In genomic region chr1:6157528-6158174, GRCh38 we compare ENCODE assay signal across 8 cellular contexts. TPM values are rescaled to one million over a fixed set of nuclear protein-coding genes. Genes with fewer than 3 reads are reported as not detected.
DNase-seq lines count a peak whose midpoint lies in the region; ATAC-seq, FAIRE-seq and TF ChIP-seq lines count a peak whose summit lies in the region.

No MANE protein-coding gene starts in this region.

- WGBS in hepatocyte (ENCODE audit: low lambda C conversion rate, missing lambda C conversion rate): 30% methylated on average over 15 of the region's 15 CpGs

- H2AFZ ChIP-seq in hepatocyte: no peak overlapping the region

- H3K4me3 ChIP-seq in hepatocyte: no peak overlapping the region

- no peaks in the 10 kb centered on the region for H3K36me3 Mint-ChIP-seq in activated naive CD8-positive, alpha-beta T cell treated with anti-CD3 and anti-CD28 coated beads, Interleukin-2, amount 50 U/mL, for 24 hours (ENCODE audit: low read depth)
- peaks cover 1% of the 10 kb centered on the region for H3K36me3 Mint-ChIP-seq in activated naive CD8-positive, alpha-beta T cell treated with anti-CD3 and anti-CD28 coated beads for 36 hours

- no peaks in the 10 kb centered on the region for H3K79me2 ChIP-seq in hepatocyte

- H3K36me3 ChIP-seq in hepatocyte (replicated peaks; ENCODE audit: insufficient read depth, low read depth): no peaks in the 10 kb centered on the region

- ATAC-seq in activated naive CD8-positive, alpha-beta T cell treated with anti-CD3 and anti-CD28 coated beads, Interleukin-2, amount 50 U/mL, for 24 hours: peak; percentile 77
- ATAC-seq in HG02610 (IDR thresholded peaks at IDR 0.05; ENCODE audit: unreplicated experiment): no peak

- no peak overlapping the region for H3K4me3 Mint-ChIP-seq in activated naive CD8-positive, alpha-beta T cell treated with anti-CD3 and anti-CD28 coated beads, Interleukin-2, amount 50 U/mL, for 24 hours
- no peak overlapping the region for H3K4me3 Mint-ChIP-seq in activated naive CD8-positive, alpha-beta T cell treated with anti-CD3 and anti-CD28 coated beads for 36 hours

- peaks cover 7% of the 10 kb centered on the region for H3K4me1 ChIP-seq in hepatocyte (ENCODE audit: insufficient read depth)

- no peaks in the 10 kb centered on the region for H3K9me3 Mint-ChIP-seq in activated naive CD8-positive, alpha-beta T cell treated with anti-CD3 and anti-CD28 coated beads, Interleukin-2, amount 50 U/mL, for 24 hours
- H3K9me3 Mint-ChIP-seq in activated naive CD8-positive, alpha-beta T cell treated with anti-CD3 and anti-CD28 coated beads for 36 hours: no peaks in the 10 kb centered on the region

- TF ChIP-seq CTCF in hepatocyte (IDR thresholded peaks at IDR 0.05; ENCODE audit: poor library complexity): no peak

- H3K9me3 ChIP-seq in hepatocyte (ENCODE audit: low read depth): no peaks in the 10 kb centered on the region

- H3K4me1 Mint-ChIP-seq in activated naive CD8-positive, alpha-beta T cell treated with anti-CD3 and anti-CD28 coated beads, Interleukin-2, amount 50 U/mL, for 24 hours: peaks cover 6% of the 10 kb centered on the region
- H3K4me1 Mint-ChIP-seq in activated naive CD8-positive, alpha-beta T cell treated with anti-CD3 and anti-CD28 coated beads for 36 hours: peaks cover 7% of the 10 kb centered on the region

- peaks cover 3% of the 10 kb centered on the region for H3K27me3 ChIP-seq in hepatocyte

- H4K20me1 ChIP-seq in hepatocyte (ENCODE audit: insufficient read depth, poor library complexity, severe bottlenecking): no peaks in the 10 kb centered on the region

- peak; percentile 93 for FAIRE-seq in RCC 7860 (lab: Jason Lieb, UNC)

- peak overlapping the region; percentile 38 for H3K27ac ChIP-seq in hepatocyte

- H3K9me2 ChIP-seq in hepatocyte (replicated peaks; ENCODE audit: insufficient read depth): no peaks in the 10 kb centered on the region

- DNase-seq in activated naive CD8-positive, alpha-beta T cell treated with anti-CD3 and anti-CD28 coated beads, Interleukin-2, amount 50 U/mL, for 24 hours: peak; percentile 16
- no peak for DNase-seq in activated naive CD8-positive, alpha-beta T cell treated with anti-CD3 and anti-CD28 coated beads for 36 hours
- DNase-seq in RCC 7860 (ENCODE audit: low spot score) (peak; percentile 84), hepatocyte (ENCODE audit: low spot score) (peak; percentile 83), NCI-H82 (lab: John Stamatoyannopoulos, UW) (no peak), GOT3 (lab: John Stamatoyannopoulos, UW) (no peak), midbrain (lab: John Stamatoyannopoulos, UW) (no peak)

- H3K27ac Mint-ChIP-seq in activated naive CD8-positive, alpha-beta T cell treated with anti-CD3 and anti-CD28 coated beads, Interleukin-2, amount 50 U/mL, for 24 hours: no peak overlapping the region
- no peak overlapping the region for H3K27ac Mint-ChIP-seq in activated naive CD8-positive, alpha-beta T cell treated with anti-CD3 and anti-CD28 coated beads for 36 hours

- H3K27me3 Mint-ChIP-seq in activated naive CD8-positive, alpha-beta T cell treated with anti-CD3 and anti-CD28 coated beads, Interleukin-2, amount 50 U/mL, for 24 hours: peaks cover 15% of the 10 kb centered on the region
- H3K27me3 Mint-ChIP-seq in activated naive CD8-positive, alpha-beta T cell treated with anti-CD3 and anti-CD28 coated beads for 36 hours: peaks cover 14% of the 10 kb centered on the region

- H3K4me2 ChIP-seq in hepatocyte: no peak overlapping the region

RNA-seq across cellular contexts. Expression of gene CHD5, which starts 22.5 kb away (rescaled TPM):
- under 1 TPM; 0.44 to 0.56 TPM for total RNA-seq in activated naive CD8-positive, alpha-beta T cell treated with anti-CD3 and anti-CD28 coated beads for 36 hours
- total RNA-seq in hepatocyte: 0.08 and 0.13 TPM in 2 replicates
- polyA plus RNA-seq in hepatocyte: 0.18 TPM in 1 of 2 replicates, not detected in the other

RNA-seq across cellular contexts. Expression of gene RPL22, which starts 41.7 kb away (rescaled TPM):
- total RNA-seq in activated naive CD8-positive, alpha-beta T cell treated with anti-CD3 and anti-CD28 coated beads for 36 hours: 100 to 1,000 TPM; 481 to 486 TPM
- 168 and 188 TPM in 2 replicates for total RNA-seq in hepatocyte
- 103 and 115 TPM in 2 replicates for polyA plus RNA-seq in hepatocyte

RNA-seq across cellular contexts. Expression of gene RNF207, which starts 48.3 kb away (rescaled TPM):
- 1 to 10 TPM; 5.0 to 6.2 TPM for total RNA-seq in activated naive CD8-positive, alpha-beta T cell treated with anti-CD3 and anti-CD28 coated beads for 36 hours
- total RNA-seq in hepatocyte: 14.7 and 29.3 TPM in 2 replicates
- polyA plus RNA-seq in hepatocyte: 28.3 and 30.9 TPM in 2 replicates

Comparison
In these comparisons a context has a peak if more than half of its experiments do, and no peak if none do; other contexts are left out.
1. DNase-seq: peak in activated naive CD8-positive, alpha-beta T cell treated with anti-CD3 and anti-CD28 coated beads, Interleukin-2, amount 50 U/mL, for 24 hours (single experiment), RCC 7860 (single experiment) and hepatocyte (single experiment); none in activated naive CD8-positive, alpha-beta T cell treated with anti-CD3 and anti-CD28 coated beads for 36 hours (single experiment), NCI-H82 (single experiment), GOT3 (single experiment) and midbrain (single experiment).